Comparison of ENCODE assay signal across 8 cellular contexts in genomic region chr1:220880367-220880680, GRCh38. TPM values are rescaled to one million over a fixed set of nuclear protein-coding genes. Genes with fewer than 3 reads are reported as not detected.
DNase-seq lines count a peak whose midpoint lies in the region; ATAC-seq lines count a peak whose summit lies in the region.

No MANE protein-coding gene starts in this region.

- peaks cover 9% of the 10 kb centered on the region for H3K36me3 Mint-ChIP-seq in activated CD4-positive, alpha-beta memory T cell treated with anti-CD3 and anti-CD28 coated beads, Interleukin-2, amount 10 ng/mL, durations not matched to agents 7 days and 5 days (ENCODE audit: low read depth)

- H3K4me1 Mint-ChIP-seq in activated CD4-positive, alpha-beta memory T cell treated with anti-CD3 and anti-CD28 coated beads, Interleukin-2, amount 10 ng/mL, durations not matched to agents 7 days and 5 days: peaks cover 39% of the 10 kb centered on the region

- H3K4me1 ChIP-seq in iPS-15b (ENCODE audit: control insufficient read depth, insufficient read depth, low read length) (peaks cover 4% of the 10 kb centered on the region), skeletal muscle tissue (ENCODE audit: control insufficient read depth in 3 of 3, insufficient read depth in 3 of 3, low read length in 3 of 3) (peaks cover 20 to 37% (median 22%) of the 10 kb centered on the region in 3 donors)

- ATAC-seq in HG03378 (IDR thresholded peaks at IDR 0.05; ENCODE audit: unreplicated experiment) (no peak), GM19452 (IDR thresholded peaks at IDR 0.05; ENCODE audit: unreplicated experiment) (no peak)

- POLR2A ChIA-PET in activated CD4-positive, alpha-beta memory T cell treated with anti-CD3 and anti-CD28 coated beads, Interleukin-2, amount 10 ng/mL, durations not matched to agents 7 days and 5 days (lab: Charles Lee): no interaction called here

- H3K9me3 ChIP-seq in iPS-15b (ENCODE audit: control insufficient read depth, insufficient read depth, low read length) (no peaks in the 10 kb centered on the region), skeletal muscle tissue (ENCODE audit: control insufficient read depth in 3 of 3, low read length in 3 of 3) (no peaks in the 10 kb centered on the region)

- H3K27me3 ChIP-seq in H7 (ENCODE audit: control insufficient read depth, insufficient read depth, low read length) (peaks cover 100% of the 10 kb centered on the region), iPS-15b (ENCODE audit: control insufficient read depth, insufficient read depth, low read length) (peaks cover 100% of the 10 kb centered on the region), skeletal muscle tissue (ENCODE audit: control insufficient read depth in 3 of 3, insufficient read depth in 3 of 3, low read length in 3 of 3) (no peaks in the 10 kb centered on the region)

- H3K4me3 ChIP-seq in H7 (ENCODE audit: insufficient read depth, low read depth, low read length) (peak overlapping the region; percentile 42; the same call in 1 of the 2 replicates), iPS-15b (ENCODE audit: low read depth, low read length) (peak overlapping the region; percentile 53), skeletal muscle tissue (ENCODE audit: low read length in 3 of 3) (peak overlapping the region; percentile 75 to 84 (median 84))

- peaks cover 72% of the 10 kb centered on the region for H3K27me3 Mint-ChIP-seq in activated CD4-positive, alpha-beta memory T cell treated with anti-CD3 and anti-CD28 coated beads, Interleukin-2, amount 10 ng/mL, durations not matched to agents 7 days and 5 days

- H3K9me3 Mint-ChIP-seq in activated CD4-positive, alpha-beta memory T cell treated with anti-CD3 and anti-CD28 coated beads, Interleukin-2, amount 10 ng/mL, durations not matched to agents 7 days and 5 days: no peaks in the 10 kb centered on the region

- H3K27ac ChIP-seq in skeletal muscle tissue (ENCODE audit: low read depth, low read length): peak overlapping the region; percentile 91

- DNase-seq in H7 (no peak), NCI-H510A (lab: John Stamatoyannopoulos, UW) (no peak)
- no peak for DNase-seq in activated CD4-positive, alpha-beta memory T cell treated with anti-CD3 and anti-CD28 coated beads, Interleukin-2, amount 10 ng/mL, durations not matched to agents 7 days and 5 days
- DNase-seq in stimulated activated CD4-positive, alpha-beta T cell treated with anti-CD3 and anti-CD28 coated beads, Interleukin-15, amount 100 ng/mL, for 24 hours: no peak

- no peak overlapping the region for H3K9ac ChIP-seq in iPS-15b (ENCODE audit: low read depth, low read length)
- H3K9ac ChIP-seq in skeletal muscle tissue (ENCODE audit: low read depth in 1 of 3, low read length in 3 of 3): peak overlapping the region; percentile 72 to 91 (median 90)

- H3K4me3 Mint-ChIP-seq in activated CD4-positive, alpha-beta memory T cell treated with anti-CD3 and anti-CD28 coated beads, Interleukin-2, amount 10 ng/mL, durations not matched to agents 7 days and 5 days: peak overlapping the region; percentile 54

- H3K27ac Mint-ChIP-seq in activated CD4-positive, alpha-beta memory T cell treated with anti-CD3 and anti-CD28 coated beads, Interleukin-2, amount 10 ng/mL, durations not matched to agents 7 days and 5 days: no peak overlapping the region

- CTCF ChIA-PET in activated CD4-positive, alpha-beta memory T cell treated with anti-CD3 and anti-CD28 coated beads, Interleukin-2, amount 10 ng/mL, durations not matched to agents 7 days and 5 days (lab: Charles Lee): no interaction called here

- H3K36me3 ChIP-seq in H7 (replicated peaks; ENCODE audit: control insufficient read depth, insufficient read depth, low read length): no peaks in the 10 kb centered on the region
- no peaks in the 10 kb centered on the region for H3K36me3 ChIP-seq in iPS-15b (ENCODE audit: control insufficient read depth, insufficient read depth, low read length)
- peaks cover 22 to 26% (median 25%) of the 10 kb centered on the region in 3 donors for H3K36me3 ChIP-seq in skeletal muscle tissue (ENCODE audit: control insufficient read depth in 3 of 3, insufficient read depth in 3 of 3, low read length in 3 of 3)

RNA-seq across cellular contexts. Expression of gene HLX, which starts 1.1 kb away (rescaled TPM):
- 0.21 TPM in 1 of 2 replicates, not detected in the other for total RNA-seq in H7 (2014; rRNA removed; shearing (Covaris generic))
- total RNA-seq in activated CD4-positive, alpha-beta memory T cell treated with anti-CD3 and anti-CD28 coated beads, Interleukin-2, amount 10 ng/mL, durations not matched to agents 7 days and 5 days: under 1 TPM; 0.20 to 0.33 TPM
- total RNA-seq in skeletal muscle tissue: 9.9 TPM
